Comparison of ENCODE assay signal across 7 cellular contexts in genomic region chr5:146877178-146877681, GRCh38. TPM values are rescaled to one million over a fixed set of nuclear protein-coding genes. Genes with fewer than 3 reads are reported as not detected.
DNase-seq lines count a peak whose midpoint lies in the region; ATAC-seq and TF ChIP-seq lines count a peak whose summit lies in the region.

No MANE protein-coding gene starts in this region.

- peaks cover 16% of the 10 kb centered on the region; the same call in 1 of the 2 replicates for H3K79me2 ChIP-seq in GM23338 (replicated peaks; ENCODE audit: insufficient read depth)

- H2AFZ ChIP-seq in GM23338: peak overlapping the region; percentile 92

- no peak overlapping the region for H3K9ac ChIP-seq in rectal smooth muscle tissue (ENCODE audit: low read length)

- peak; percentile 35 for DNase-seq in GM23338 (ENCODE audit: low spot score)
- DNase-seq in T-helper 17 cell: no peak
- DNase-seq in NCI-H2227 treated with DMSO at 0.1 percent for 48 hours (lab: John Stamatoyannopoulos, UW): no peak

- H3K4me1 ChIP-seq in GM23338 (ENCODE audit: insufficient read depth) (peaks cover 57% of the 10 kb centered on the region), gastroesophageal sphincter (peaks cover 0 to 25% (median 9%) of the 10 kb centered on the region in 3 donors), rectal smooth muscle tissue (ENCODE audit: control insufficient read depth, insufficient read depth, low read length) (no peaks in the 10 kb centered on the region)

- TF ChIP-seq EP300 in gastroesophageal sphincter (IDR thresholded peaks at IDR 0.05): no peak

- H3K9me3 ChIP-seq in T-helper 17 cell (ENCODE audit: control insufficient read depth, low read length, poor library complexity, severe bottlenecking): no peaks in the 10 kb centered on the region
- no peaks in the 10 kb centered on the region for H3K9me3 ChIP-seq in gastroesophageal sphincter

- H3K36me3 ChIP-seq in GM23338 (ENCODE audit: insufficient read depth) (no peaks in the 10 kb centered on the region), gastroesophageal sphincter (no peaks in the 10 kb centered on the region), rectal smooth muscle tissue (ENCODE audit: control insufficient read depth, insufficient read depth, low read length) (no peaks in the 10 kb centered on the region)

- H4K20me1 ChIP-seq in GM23338 (replicated peaks; ENCODE audit: insufficient read depth): no peaks in the 10 kb centered on the region

- 0 out of 2 replicates have a peak, but pooled peaks cover 2% of the 10 kb centered on the region for H3F3A ChIP-seq in GM23338 (replicated peaks; ENCODE audit: low read depth)

- no peak for TF ChIP-seq CTCF in GM23338 (conservative IDR thresholded peaks at IDR 0.05; ENCODE audit: low read depth in 2 of 2)
- no peak for TF ChIP-seq CTCF in gastroesophageal sphincter (IDR thresholded peaks at IDR 0.05)

- 8 to 12% methylated on average over 8 to 11 of the region's 14 CpGs for WGBS in gastroesophageal sphincter (ENCODE audit: low coverage in 1 of 2), 2 donors

- peaks cover 45% of the 10 kb centered on the region for H3K27me3 ChIP-seq in GM23338 (ENCODE audit: insufficient read depth)
- peaks cover 47% of the 10 kb centered on the region for H3K27me3 ChIP-seq in gastroesophageal sphincter
- H3K27me3 ChIP-seq in rectal smooth muscle tissue (ENCODE audit: control insufficient read depth, insufficient read depth, low read length): peaks cover 3% of the 10 kb centered on the region

- H3K4me2 ChIP-seq in GM23338: peak overlapping the region; percentile 99

- ATAC-seq in GM23338 (no peak), T-helper 17 cell (no peak), gastroesophageal sphincter (no peak), HG03025 (IDR thresholded peaks at IDR 0.05; ENCODE audit: low FRiP score, unreplicated experiment) (no peak), HG02870 (IDR thresholded peaks at IDR 0.05; ENCODE audit: unreplicated experiment) (no peak)

- H3K27me3 Mint-ChIP-seq in GM23338 (ENCODE audit: insufficient read depth, low read depth, poor library complexity) (peaks cover 16% of the 10 kb centered on the region), T-helper 17 cell (peaks cover 11% of the 10 kb centered on the region)

- TF ChIP-seq POLR2A in gastroesophageal sphincter (IDR thresholded peaks at IDR 0.05): no peak

- no peaks in the 10 kb centered on the region for H3K36me3 Mint-ChIP-seq in GM23338 (ENCODE audit: low read depth)
- peaks cover 2% of the 10 kb centered on the region for H3K36me3 Mint-ChIP-seq in T-helper 17 cell (ENCODE audit: low read depth)

- H3K27ac ChIP-seq in GM23338 (ENCODE audit: low read depth) (no peak overlapping the region), gastroesophageal sphincter (no peak overlapping the region), rectal smooth muscle tissue (ENCODE audit: low read depth, low read length) (no peak overlapping the region)

- no peaks in the 10 kb centered on the region for H3K9me3 Mint-ChIP-seq in GM23338

- H3K4me1 Mint-ChIP-seq in GM23338 (peaks cover 54% of the 10 kb centered on the region), T-helper 17 cell (peaks cover 37% of the 10 kb centered on the region)

- H3K4me3 Mint-ChIP-seq in GM23338: peak overlapping the region; percentile 90
- H3K4me3 Mint-ChIP-seq in T-helper 17 cell: peak overlapping the region; percentile 95

- no peaks in the 10 kb centered on the region for H3K9me2 ChIP-seq in GM23338 (ENCODE audit: insufficient read depth)

- peak overlapping the region; percentile 87 for H3K4me3 ChIP-seq in GM23338
- H3K4me3 ChIP-seq in gastroesophageal sphincter: peak overlapping the region; percentile 27 to 52
- peak overlapping the region; percentile 70 for H3K4me3 ChIP-seq in rectal smooth muscle tissue (ENCODE audit: low read length)

- H3K27ac Mint-ChIP-seq in GM23338 (no peak overlapping the region), T-helper 17 cell (peak overlapping the region; percentile 8)

TF ChIP-seq in GM23338, 12 proteins besides CTCF, POLR2A, EP300 and RAD21 (continues in another document):
- TF ChIP-seq REST (IDR thresholded peaks at IDR 0.05; ENCODE audit: unreplicated experiment) (no peak), NANOG (IDR thresholded peaks at IDR 0.05; ENCODE audit: borderline replicate concordance) (no peak), JUNB (IDR thresholded peaks at IDR 0.05; ENCODE audit: unreplicated experiment) (no peak), STAT1 (IDR thresholded peaks at IDR 0.05; ENCODE audit: unreplicated experiment) (no peak), ZNF331 (CRISPR knock-in tag; IDR thresholded peaks at IDR 0.05; ENCODE audit: low read depth) (no peak), ETS1 (IDR thresholded peaks at IDR 0.05) (no peak)

RNA-seq across cellular contexts. Expression of gene PPP2R2B, which starts 1.3 kb away (rescaled TPM):
- total RNA-seq in GM23338 (2014; rRNA removed; shearing (Covaris generic)): 21.3 and 23.1 TPM in 2 replicates
- polyA plus RNA-seq in GM23338 (2016; fragmentation: Nextera tagmentation; extraction: Ambion mirVana): 28.4 and 33.9 TPM in 2 replicates
- total RNA-seq in T-helper 17 cell (10 to 100 TPM in 1 of 2 donors, 1 to 10 TPM in 1; 6.9 to 12.1 TPM), gastroesophageal sphincter (1 to 10 TPM; 1.0 to 3.0 (median 2.3) TPM)
